In genomic region chr2:200305797-200306718, GRCh38 we compare ENCODE assay signal across 1 cellular context.
TF ChIP-seq lines count a peak whose summit lies in the region.

Gene SPATS2L, plus strand, starts transcription at chr2:200306693. Its CDS starts 82,552 bp downstream, at chr2:200389245.

TF ChIP-seq in GM12878, 131 proteins besides CTCF, POLR2A, EP300 and RAD21 (continued from another document and continues in another):
- TF ChIP-seq MXI1 (IDR thresholded peaks at IDR 0.05; ENCODE audit: low read depth, low read length): no peak
- TF ChIP-seq CHD1 (IDR thresholded peaks at IDR 0.05; ENCODE audit: low read depth, low read length): no peak
- no peak for TF ChIP-seq EGR1 (IDR thresholded peaks at IDR 0.05; ENCODE audit: borderline replicate concordance in 1 of 2, low read depth in 2 of 2, low read length in 2 of 2)
- peak; percentile 17; the same call in 1 of the 2 replicates for TF ChIP-seq MTA2 (IDR thresholded peaks at IDR 0.05; ENCODE audit: low read depth)
- no peak for TF ChIP-seq SKIL (IDR thresholded peaks at IDR 0.05; ENCODE audit: low read depth, poor library complexity, severe bottlenecking)
- TF ChIP-seq IKZF2 (IDR thresholded peaks at IDR 0.05): peak; percentile 25 to 35; a peak in 1 of 4 replicates
- no peak for TF ChIP-seq CEBPB (IDR thresholded peaks at IDR 0.05; ENCODE audit: borderline replicate concordance in 1 of 2, low read depth in 2 of 2, low read length in 2 of 2)
- no peak for TF ChIP-seq CBX5 (IDR thresholded peaks at IDR 0.05; ENCODE audit: low read depth)
- TF ChIP-seq ATF7 (IDR thresholded peaks at IDR 0.05; ENCODE audit: low read depth): 0 out of 2 replicates have a peak, but pooled peaks have one; percentile 17
- TF ChIP-seq EED (IDR thresholded peaks at IDR 0.05; ENCODE audit: low read depth): no peak; the same call in 1 of the 2 replicates
- no peak for TF ChIP-seq TARDBP (IDR thresholded peaks at IDR 0.05; ENCODE audit: borderline replicate concordance)
- TF ChIP-seq BHLHE40 (IDR thresholded peaks at IDR 0.05; ENCODE audit: borderline replicate concordance in 1 of 2, low read depth in 2 of 2, low read length in 1 of 2): peak; percentile 52 to 60
- TF ChIP-seq ZNF622 (IDR thresholded peaks at IDR 0.05): no peak
- no peak for TF ChIP-seq NR2C2 (IDR thresholded peaks at IDR 0.05; ENCODE audit: borderline replicate concordance, control insufficient read depth, insufficient read length, low read depth)
- TF ChIP-seq IRF5 (IDR thresholded peaks at IDR 0.05; ENCODE audit: borderline replicate concordance): no peak
- no peak for TF ChIP-seq TAF1 (IDR thresholded peaks at IDR 0.05; ENCODE audit: borderline replicate concordance, low read depth, low read length)
- TF ChIP-seq SMAD1 (IDR thresholded peaks at IDR 0.05; ENCODE audit: low read depth, partially characterized antibody): no peak
- TF ChIP-seq RELB (IDR thresholded peaks at IDR 0.05; ENCODE audit: low read depth): 0 out of 2 replicates have a peak, but pooled peaks have one; percentile 21
- no peak for TF ChIP-seq TCF7 (IDR thresholded peaks at IDR 0.05; ENCODE audit: borderline replicate concordance)
- TF ChIP-seq RBBP5 (conservative IDR thresholded peaks at IDR 0.05): no peak
- no peak for TF ChIP-seq TCF12 (IDR thresholded peaks at IDR 0.05; ENCODE audit: low read depth, low read length)
- no peak for TF ChIP-seq RB1 (IDR thresholded peaks at IDR 0.05; ENCODE audit: borderline replicate concordance)
- TF ChIP-seq CBFB (IDR thresholded peaks at IDR 0.05; ENCODE audit: low read depth): no peak
- no peak for TF ChIP-seq SIX5 (IDR thresholded peaks at IDR 0.05; ENCODE audit: low read depth, low read length, severe bottlenecking)
- TF ChIP-seq ZBTB40 (IDR thresholded peaks at IDR 0.05; ENCODE audit: borderline replicate concordance): peak; percentile 33; the same call in 1 of the 2 replicates
- no peak for TF ChIP-seq ELK1 (IDR thresholded peaks at IDR 0.05; ENCODE audit: low read depth, low read length)
- TF ChIP-seq REST (IDR thresholded peaks at IDR 0.05; ENCODE audit: low read depth, low read length): no peak
- peak; percentile 15 for TF ChIP-seq E4F1 (IDR thresholded peaks at IDR 0.05; ENCODE audit: borderline replicate concordance, partially characterized antibody)
- TF ChIP-seq BACH1 (IDR thresholded peaks at IDR 0.05; ENCODE audit: borderline replicate concordance): no peak
- TF ChIP-seq KLF5 (IDR thresholded peaks at IDR 0.05; ENCODE audit: partially characterized antibody): no peak
- TF ChIP-seq NFXL1 (IDR thresholded peaks at IDR 0.05; ENCODE audit: borderline replicate concordance): no peak
- no peak for TF ChIP-seq SMC3 (IDR thresholded peaks at IDR 0.05; ENCODE audit: borderline replicate concordance, low read length)
- no peak for TF ChIP-seq ZNF687 (IDR thresholded peaks at IDR 0.05)
- TF ChIP-seq POLR2AphosphoS2 (IDR thresholded peaks at IDR 0.05; ENCODE audit: low read depth, low read length): no peak
- TF ChIP-seq MEF2B (IDR thresholded peaks at IDR 0.05; ENCODE audit: partially characterized antibody, poor library complexity, severe bottlenecking): no peak
- no peak for TF ChIP-seq SMARCA5 (IDR thresholded peaks at IDR 0.05)
- 0 out of 2 replicates have a peak, but pooled peaks have one; percentile 21 for TF ChIP-seq HDGF (IDR thresholded peaks at IDR 0.05)
- TF ChIP-seq ZZZ3 (IDR thresholded peaks at IDR 0.05; ENCODE audit: control insufficient read depth, insufficient read length, low read depth): no peak
- TF ChIP-seq SP1 (IDR thresholded peaks at IDR 0.05; ENCODE audit: low read depth, low read length): no peak
